Comparison of ENCODE assay signal across 8 cellular contexts in the genomic region with DNA sequence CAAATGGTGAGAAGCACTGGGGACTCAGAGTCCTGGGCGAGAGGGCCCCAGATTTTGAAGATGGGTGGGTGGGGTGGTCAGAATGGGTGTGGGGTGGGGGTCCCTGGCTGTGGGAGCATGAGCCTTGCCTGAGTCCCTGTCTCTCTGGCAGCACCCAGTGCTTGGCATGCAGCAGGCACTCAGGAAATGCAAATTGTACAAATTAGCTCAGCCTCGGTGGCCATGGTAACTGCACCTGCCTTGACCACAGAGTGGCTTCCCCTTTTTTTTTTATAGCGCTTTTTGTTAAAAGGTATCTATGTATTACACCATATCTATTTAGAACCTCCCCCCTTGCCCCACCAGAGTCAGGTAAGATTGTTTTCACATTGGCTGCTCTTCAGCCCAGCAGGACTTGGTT. TPM values are rescaled to one million over a fixed set of nuclear protein-coding genes. Genes with fewer than 3 reads are reported as not detected.
A peak's percentile ranks its signal among the peaks of the same experiment; 100 is the strongest.
DNase-seq lines count a peak whose midpoint lies in the region; ATAC-seq and TF ChIP-seq lines count a peak whose summit lies in the region.

No MANE protein-coding gene starts in this region.

- WGBS in suprapubic skin = 70% methylated on average over 3 of the region's 3 CpGs
- 65 to 67% methylated on average over 3 of the region's 3 CpGs for WGBS in lower leg skin, 2 donors

- intact Hi-C loops in lower leg skin (cut with DNase I; ENCODE audit: low total_unique reads) = no loop called here

- H3K36me3 ChIP-seq in WERI-Rb-1 = no peaks in the 10 kb centered on the region
- H3K36me3 ChIP-seq in suprapubic skin = no peaks in the 10 kb centered on the region

- peak; percentile 77 for ATAC-seq in GM19468 (IDR thresholded peaks at IDR 0.05; ENCODE audit: extremely low read depth, unreplicated experiment)
- ATAC-seq in HG03280 (IDR thresholded peaks at IDR 0.05; ENCODE audit: unreplicated experiment) = peak; percentile 95

- H3K9me3 ChIP-seq in WERI-Rb-1 (ENCODE audit: severe bottlenecking) (no peaks in the 10 kb centered on the region), suprapubic skin (no peaks in the 10 kb centered on the region)

- peak; percentile 82 for DNase-seq in GM13976 (ENCODE audit: low spot score)
- DNase-seq in RPMI8226 = peak; percentile 91
- DNase-seq in C1 segment of cervical spinal cord (lab: John Stamatoyannopoulos, UW) = no peak
- DNase-seq in WERI-Rb-1 = no peak
- no peak for DNase-seq in suprapubic skin (ENCODE audit: low spot score in 2 of 2)
- DNase-seq in lower leg skin (ENCODE audit: low spot score in 2 of 2) = no peak

- TF ChIP-seq EP300 in suprapubic skin (IDR thresholded peaks at IDR 0.05) = no peak

- no peak overlapping the region for H3K27ac ChIP-seq in WERI-Rb-1
- no peak overlapping the region for H3K27ac ChIP-seq in suprapubic skin

- no peak for TF ChIP-seq POLR2A in suprapubic skin (IDR thresholded peaks at IDR 0.05)
- no peak for TF ChIP-seq POLR2A in lower leg skin (IDR thresholded peaks at IDR 0.05)

- TF ChIP-seq CTCF in GM13976 (IDR thresholded peaks at IDR 0.05; ENCODE audit: borderline replicate concordance, control extremely low read depth, extremely low read depth, insufficient read depth, missing control alignments) (no peak), WERI-Rb-1 (IDR thresholded peaks at IDR 0.05; ENCODE audit: low read depth, low read length) (no peak), suprapubic skin (IDR thresholded peaks at IDR 0.05) (no peak), lower leg skin (IDR thresholded peaks at IDR 0.05) (no peak)

- H3K27me3 ChIP-seq in WERI-Rb-1 (ENCODE audit: insufficient read depth, low read depth, severe bottlenecking) (no peaks in the 10 kb centered on the region), suprapubic skin (peaks cover 84% of the 10 kb centered on the region)

- H3K4me1 ChIP-seq in suprapubic skin = no peaks in the 10 kb centered on the region

- H3K4me3 ChIP-seq in WERI-Rb-1 (ENCODE audit: low read depth, low read length) = no peak overlapping the region
- no peak overlapping the region for H3K4me3 ChIP-seq in suprapubic skin
- H3K4me3 ChIP-seq in lower leg skin (ENCODE audit: low read depth, poor library complexity, severe bottlenecking) = no peak overlapping the region

- in situ Hi-C loops in GM13976 (cut with MboI; ENCODE audit: low sequenced_read_pairs, unreplicated experiment) = no loop called here

RNA-seq across cellular contexts. Expression of gene PITX1, which starts 19.2 kb away (rescaled TPM):
- total RNA-seq in suprapubic skin (1 to 10 TPM in 3 of 4 donors, under 1 TPM in 1; 0.64 to 2.4 (median 1.4) TPM), lower leg skin (1 to 10 TPM in 2 of 4 donors, under 1 TPM in 2; 0.15 to 3.9 (median 1.6) TPM)

Comparison
In these comparisons a context has a peak if more than half of its experiments do, and no peak if none do; other contexts are left out.
1. DNase-seq: peak in GM13976 (single experiment) and RPMI8226 (single experiment); none in C1 segment of cervical spinal cord (0 of 14), WERI-Rb-1 (single experiment), suprapubic skin (0 of 2) and lower leg skin (0 of 2).